Comparison of ENCODE assay signal across 8 cellular contexts in the genomic region with DNA sequence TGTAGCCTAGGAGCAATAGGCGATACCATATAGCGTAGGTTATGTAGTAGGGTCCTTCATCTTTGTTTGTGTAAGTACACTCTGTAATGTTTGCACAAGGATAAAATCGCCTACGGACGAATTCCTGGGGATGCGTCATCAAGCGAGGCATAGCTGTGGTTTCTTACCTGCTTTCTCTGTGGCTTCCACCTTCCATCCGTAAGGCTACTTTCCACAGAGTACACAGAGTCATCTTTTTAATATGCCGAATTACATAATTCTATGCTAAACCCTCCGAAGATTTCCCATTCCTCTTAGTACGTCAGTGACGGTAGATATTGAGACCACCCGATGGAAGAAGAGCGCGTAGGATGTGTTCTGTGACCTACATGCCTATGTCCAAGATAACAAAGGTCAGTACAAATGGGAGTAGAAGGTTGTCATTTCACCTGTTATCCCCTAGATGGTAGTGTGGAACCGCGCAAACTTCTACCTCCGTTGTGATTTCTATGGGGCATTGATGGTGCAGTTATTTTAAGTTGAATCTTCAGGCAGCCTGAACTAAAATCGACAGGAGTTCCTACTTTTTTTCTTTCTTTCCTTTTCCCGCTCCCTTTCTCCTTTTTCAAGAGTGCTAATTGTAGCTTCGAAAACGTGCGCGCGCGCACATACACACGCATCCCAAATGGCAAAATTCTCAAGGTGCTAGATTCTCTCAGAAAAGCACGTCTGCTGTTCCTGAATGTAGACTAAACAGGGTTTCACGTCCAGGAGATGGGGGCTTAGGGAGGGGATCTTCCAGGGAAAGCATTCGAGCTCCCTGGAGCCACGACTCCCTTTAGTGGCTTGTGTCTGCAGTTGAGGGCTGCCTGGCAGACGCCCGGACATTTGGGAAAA.
DNase-seq lines count a peak whose midpoint lies in the region; ATAC-seq and TF ChIP-seq lines count a peak whose summit lies in the region.

No MANE protein-coding gene starts in this region.

- H4K20me1 ChIP-seq in fibroblast of lung (ENCODE audit: control insufficient read depth, extremely low read depth, insufficient read depth, low read length), result no peaks in the 10 kb centered on the region

- H3K4me3 Mint-ChIP-seq in nephron progenitor cell, result peak overlapping the region; percentile 72
- no peak overlapping the region for H3K4me3 Mint-ChIP-seq in CD4-positive, alpha-beta memory T cell

- H3K4me2 ChIP-seq in fibroblast of lung (ENCODE audit: extremely low read depth, insufficient read depth, low read length), result peak overlapping the region; percentile 1

- no peaks in the 10 kb centered on the region for H3K36me3 ChIP-seq in HUES48 (ENCODE audit: control insufficient read depth, insufficient read depth, low read length)
- H3K36me3 ChIP-seq in fibroblast of lung (ENCODE audit: control insufficient read depth, insufficient read depth, low read length), result no peaks in the 10 kb centered on the region
- no peaks in the 10 kb centered on the region for H3K36me3 ChIP-seq in CD4-positive, alpha-beta memory T cell (ENCODE audit: insufficient read depth, low read length)

- no peaks in the 10 kb centered on the region for H3K9me3 Mint-ChIP-seq in nephron progenitor cell
- peaks cover 0 to 20% (median 4%) of the 10 kb centered on the region in 8 donors for H3K9me3 Mint-ChIP-seq in CD4-positive, alpha-beta memory T cell

- H3K9me3 ChIP-seq in HUES48 (ENCODE audit: control insufficient read depth, insufficient read depth, low read length), result no peaks in the 10 kb centered on the region
- no peaks in the 10 kb centered on the region for H3K9me3 ChIP-seq in fibroblast of lung (ENCODE audit: control insufficient read depth, insufficient read depth, low read depth, low read length)
- no peaks in the 10 kb centered on the region for H3K9me3 ChIP-seq in CD4-positive, alpha-beta memory T cell (ENCODE audit: control insufficient read depth in 1 of 2, low read length in 2 of 2)

- H2AFZ ChIP-seq in fibroblast of lung (ENCODE audit: low read length), result no peak overlapping the region

- ATAC-seq in Right ventricle myocardium inferior (peak; percentile 82), GM21737 (IDR thresholded peaks at IDR 0.05; ENCODE audit: unreplicated experiment) (peak; percentile 88)

- H3K79me2 ChIP-seq in fibroblast of lung (ENCODE audit: control insufficient read depth, insufficient read depth, low read length), result no peaks in the 10 kb centered on the region

- CTCF ChIA-PET in CD4-positive, alpha-beta memory T cell (lab: Charles Lee; ENCODE audit: partially characterized antibody), result no interaction called here

- H3K27me3 Mint-ChIP-seq in nephron progenitor cell (ENCODE audit: low read depth, poor library complexity), result peaks cover 9% of the 10 kb centered on the region
- H3K27me3 Mint-ChIP-seq in CD4-positive, alpha-beta memory T cell, result no peaks in the 10 kb centered on the region

- H3K27ac Mint-ChIP-seq in nephron progenitor cell, result no peak overlapping the region
- no peak overlapping the region for H3K27ac Mint-ChIP-seq in CD4-positive, alpha-beta memory T cell

- DNase-seq in Right ventricle myocardium inferior (ENCODE audit: missing footprints), result no peak
- no peak for DNase-seq in cardiac septum (ENCODE audit: low spot score)
- peak; percentile 75 for DNase-seq in SK-N-DZ (ENCODE audit: low spot score)
- DNase-seq in fibroblast of lung (ENCODE audit: low read depth in 2 of 2), result peak; percentile 65 to 80
- DNase-seq in nephron progenitor cell, result peak; percentile 56
- no peak for DNase-seq in CD4-positive, alpha-beta memory T cell

- H3K27ac ChIP-seq in HUES48 (ENCODE audit: low read depth, low read length) (peak overlapping the region; percentile 36), fibroblast of lung (ENCODE audit: insufficient read depth, low read length) (no peak overlapping the region)
- no peak overlapping the region for H3K27ac ChIP-seq in CD4-positive, alpha-beta memory T cell (ENCODE audit: low read depth, low read length)

- H3K4me3 ChIP-seq in HUES48 (ENCODE audit: low read depth, low read length) (no peak overlapping the region), fibroblast of lung (replicated peaks in 1 of 4; ENCODE audit: control extremely low read depth in 1 of 4, insufficient read depth in 1 of 4, low read depth in 3 of 4, low read length in 4 of 4) (peak overlapping the region in 1 of 4 experiments; percentile 49)
- H3K4me3 ChIP-seq in CD4-positive, alpha-beta memory T cell (ENCODE audit: low read length in 2 of 2), result no peak overlapping the region

- POLR2A ChIA-PET in CD4-positive, alpha-beta memory T cell (lab: Charles Lee; ENCODE audit: partially characterized antibody), result no interaction called here

- H3K4me1 Mint-ChIP-seq in nephron progenitor cell, result peaks cover 8% of the 10 kb centered on the region
- no peaks in the 10 kb centered on the region for H3K4me1 Mint-ChIP-seq in CD4-positive, alpha-beta memory T cell

- peak overlapping the region; percentile 45; the same call in 1 of the 2 replicates for H3K9ac ChIP-seq in HUES48 (ENCODE audit: low read depth, low read length)
- no peak overlapping the region for H3K9ac ChIP-seq in fibroblast of lung (ENCODE audit: insufficient read depth, low read length)

- H3K36me3 Mint-ChIP-seq in nephron progenitor cell (ENCODE audit: low read depth), result no peaks in the 10 kb centered on the region
- H3K36me3 Mint-ChIP-seq in CD4-positive, alpha-beta memory T cell, result no peaks in the 10 kb centered on the region

- H3K4me1 ChIP-seq in HUES48 (ENCODE audit: control insufficient read depth, insufficient read depth, low read length) (peaks cover 19% of the 10 kb centered on the region), fibroblast of lung (ENCODE audit: control insufficient read depth, extremely low read depth, insufficient read depth, low read length) (no peaks in the 10 kb centered on the region)
- H3K4me1 ChIP-seq in CD4-positive, alpha-beta memory T cell (ENCODE audit: insufficient read depth, low read length), result no peaks in the 10 kb centered on the region

- intact Hi-C loops in Right ventricle myocardium inferior (cut with DNase I) (no loop called here), cardiac septum (cut with DNase I) (no loop called here)
- intact Hi-C loops in CD4-positive, alpha-beta memory T cell (cut with micrococcal nuclease), result no loop called here

- TF ChIP-seq CTCF in fibroblast of lung (conservative IDR thresholded peaks at IDR 0.05 in 1 of 2, IDR thresholded peaks at IDR 0.05 in 1 of 2; ENCODE audit: low read depth in 1 of 2, low read length in 2 of 2) (peak; percentile 71 to 79), nephron progenitor cell (IDR thresholded peaks at IDR 0.05) (peak; percentile 91)

- H3K27me3 ChIP-seq in HUES48 (ENCODE audit: control insufficient read depth, insufficient read depth, low read length), result no peaks in the 10 kb centered on the region
- H3K27me3 ChIP-seq in fibroblast of lung (ENCODE audit: control insufficient read depth, insufficient read depth, low read length), result no peaks in the 10 kb centered on the region
- H3K27me3 ChIP-seq in CD4-positive, alpha-beta memory T cell (ENCODE audit: insufficient read depth, low read length), result no peaks in the 10 kb centered on the region

Comparison
In these comparisons a context has a peak if more than half of its experiments do, and no peak if none do; other contexts are left out.
1. DNase-seq: peak in SK-N-DZ (single experiment), fibroblast of lung (2 of 2) and nephron progenitor cell (single experiment); none in Right ventricle myocardium inferior (single experiment), cardiac septum (single experiment) and CD4-positive, alpha-beta memory T cell (0 of 5).